In genomic region chr7:56115852-56116538, GRCh38 we compare ENCODE assay signal across 20 cellular contexts. TPM values are rescaled to one million over a fixed set of nuclear protein-coding genes. Genes with fewer than 3 reads are reported as not detected.
DNase-seq lines count a peak whose midpoint lies in the region; ATAC-seq and TF ChIP-seq lines count a peak whose summit lies in the region.
"Had no signal": no experiment of that assay in that cellular context is flagged by ENCODE, and none has a peak within 500 bp of the region (broad histone marks: within the 10 kb centered on the region; RNA-seq: fewer than 3 reads in every experiment).

Gene NUPR2 (minus strand): TSS chr7:56116417. CDS start chr7:56116314, 103 bp downstream.

- H3K27me3 Mint-ChIP-seq in CD8-positive, alpha-beta T cell (ENCODE audit: low read depth): peaks cover 18% of the 10 kb centered on the region
- peaks cover 10 to 35% of the 10 kb centered on the region in 2 donors for H3K27me3 Mint-ChIP-seq in CD8-positive, alpha-beta memory T cell

- H3K9me3 ChIP-seq in CD8-positive, alpha-beta T cell (ENCODE audit: low read length): no peaks in the 10 kb centered on the region
- H3K9me3 ChIP-seq in neuronal stem cell (replicated peaks in 1 of 2; ENCODE audit: control insufficient read depth in 2 of 2, insufficient read depth in 1 of 2, low read depth in 1 of 2, low read length in 2 of 2): peaks cover 0 to 6% of the 10 kb centered on the region in 2 donors
- no peaks in the 10 kb centered on the region for H3K9me3 ChIP-seq in CD8-positive, alpha-beta memory T cell (ENCODE audit: low read length)
- H3K9me3 ChIP-seq: ascending aorta, right atrium auricular region had no signal

- POLR2A ChIA-PET in CD8-positive, alpha-beta T cell (lab: Charles Lee): no interaction called here
- POLR2A ChIA-PET in CD8-positive, alpha-beta memory T cell (lab: Charles Lee): no interaction called here

- H4K91ac ChIP-seq in neuronal stem cell (ENCODE audit: low read depth, low read length, poor library complexity): no peak within 1 kb of the TSS

- CTCF ChIA-PET in CD8-positive, alpha-beta T cell (lab: Charles Lee): interaction anchor here (0.5 to 1.6 kb wide), 2 partner anchors 11 to 42 kb away, joined by 3 read pairs; no protein-coding TSS in a partner anchor
- CTCF ChIA-PET in CD8-positive, alpha-beta memory T cell (lab: Charles Lee): no interaction called here

- WGBS in neuronal stem cell (ENCODE audit: extremely low coverage in 2 of 2, insufficient read length in 2 of 2, insufficient replicate concordance in 1 of 2), 2 donors: no CpG with 5 or more reads among the region's 65 CpGs

- peak within 1 kb of the TSS; percentile 18 for H3K4me2 ChIP-seq in neuronal stem cell (ENCODE audit: insufficient read depth, low read length, poor library complexity, severe bottlenecking)
- H3K4me2 ChIP-seq: GM23338 had no signal

- no peak for TF ChIP-seq CTCF in CD8-positive, alpha-beta T cell (IDR thresholded peaks at IDR 0.05)
- TF ChIP-seq CTCF in coronary artery (IDR thresholded peaks at IDR 0.05): no peak

- no peak within 1 kb of the TSS for H2BK15ac ChIP-seq in neuronal stem cell (ENCODE audit: low read length)

- H2AFZ ChIP-seq in neuronal stem cell (ENCODE audit: low read length): no peak within 1 kb of the TSS
- H2AFZ ChIP-seq: GM23338 had no signal

- no peak within 1 kb of the TSS for H3K27ac ChIP-seq in CD8-positive, alpha-beta T cell (ENCODE audit: low read depth, low read length)
- H3K27ac ChIP-seq in coronary artery (no peak within 1 kb of the TSS), neuronal stem cell (replicated peaks; ENCODE audit: low read length) (no peak within 1 kb of the TSS)
- H3K27ac ChIP-seq in CD8-positive, alpha-beta memory T cell (ENCODE audit: low read depth, low read length): no peak within 1 kb of the TSS
- H3K27ac ChIP-seq: right atrium auricular region had no signal

- ATAC-seq in CD8-positive, alpha-beta T cell: no peak
- ATAC-seq in HG03460 (IDR thresholded peaks at IDR 0.05; ENCODE audit: unreplicated experiment): no peak
- ATAC-seq: GM23338; stimulated activated naive B cell treated with anti-CD40 and anti-IgM and Interleukin-4, amounts not matched to agents 10 μg/mL and 1 μg/mL and 100 μg/mL, for 72 hours had no signal

- H3K4me3 ChIP-seq in CD8-positive, alpha-beta T cell (ENCODE audit: low read depth, low read length): no peak within 1 kb of the TSS
- H3K4me3 ChIP-seq in coronary artery (peak within 1 kb of the TSS; percentile 51), neuronal stem cell (ENCODE audit: low read length in 2 of 2) (peak within 1 kb of the TSS in 1 of 2 donors; percentile 67)
- no peak within 1 kb of the TSS for H3K4me3 ChIP-seq in CD8-positive, alpha-beta memory T cell (ENCODE audit: low read length)
- H3K4me3 ChIP-seq: GM23338 had no signal

- H3K36me3 Mint-ChIP-seq in CD8-positive, alpha-beta T cell: no peaks in the 10 kb centered on the region
- no peaks in the 10 kb centered on the region for H3K36me3 Mint-ChIP-seq in CD8-positive, alpha-beta memory T cell
- H3K36me3 Mint-ChIP-seq: stimulated activated naive B cell treated with anti-CD40 and anti-IgM and Interleukin-4, amounts not matched to agents 10 μg/mL and 1 μg/mL and 100 μg/mL, for 72 hours had no signal

- H3K4ac ChIP-seq in neuronal stem cell (ENCODE audit: low read length): no peak within 1 kb of the TSS

- no peak within 1 kb of the TSS for H2BK12ac ChIP-seq in neuronal stem cell (ENCODE audit: low read length)

- no peaks in the 10 kb centered on the region for H3K4me1 Mint-ChIP-seq in CD8-positive, alpha-beta T cell (ENCODE audit: low read depth)
- no peaks in the 10 kb centered on the region for H3K4me1 Mint-ChIP-seq in CD8-positive, alpha-beta memory T cell
- H3K4me1 Mint-ChIP-seq: GM23338; stimulated activated naive B cell treated with anti-CD40 and anti-IgM and Interleukin-4, amounts not matched to agents 10 μg/mL and 1 μg/mL and 100 μg/mL, for 72 hours had no signal

- H3K4me3 Mint-ChIP-seq in CD8-positive, alpha-beta T cell: peak within 1 kb of the TSS; percentile 5
- H3K4me3 Mint-ChIP-seq in CD8-positive, alpha-beta memory T cell: no peak within 1 kb of the TSS
- H3K4me3 Mint-ChIP-seq: GM23338 had no signal

- no peak within 1 kb of the TSS for H3K18ac ChIP-seq in neuronal stem cell (ENCODE audit: low read length)

- no peaks in the 10 kb centered on the region for H3K4me1 ChIP-seq in CD8-positive, alpha-beta T cell (ENCODE audit: insufficient read depth, low read length)
- no peaks in the 10 kb centered on the region for H3K4me1 ChIP-seq in neuronal stem cell (ENCODE audit: control insufficient read depth in 2 of 2, insufficient read depth in 1 of 2, low read depth in 1 of 2, low read length in 2 of 2)
- no peaks in the 10 kb centered on the region for H3K4me1 ChIP-seq in CD8-positive, alpha-beta memory T cell (ENCODE audit: insufficient read depth, low read length)
- H3K4me1 ChIP-seq: ascending aorta had no signal

- intact Hi-C loops in CD8-positive, alpha-beta T cell (cut with DNase I, micrococcal nuclease): no loop called here

- H3K79me1 ChIP-seq in neuronal stem cell (ENCODE audit: low read depth, low read length): peaks cover 2% of the 10 kb centered on the region

- no peak within 1 kb of the TSS for H3K9ac ChIP-seq in neuronal stem cell (ENCODE audit: low read depth, low read length, poor library complexity)

- no peaks in the 10 kb centered on the region for H3K9me3 Mint-ChIP-seq in CD8-positive, alpha-beta T cell
- H3K9me3 Mint-ChIP-seq in CD8-positive, alpha-beta memory T cell: no peaks in the 10 kb centered on the region
- H3K9me3 Mint-ChIP-seq: naive thymus-derived CD8-positive, alpha-beta T cell; stimulated activated naive B cell treated with anti-CD40 and anti-IgM and Interleukin-4, amounts not matched to agents 10 μg/mL and 1 μg/mL and 100 μg/mL, for 72 hours had no signal

- no peak for DNase-seq in CD8-positive, alpha-beta T cell
- DNase-seq in DMS79 treated with DMSO at 0.1 percent for 48 hours (lab: John Stamatoyannopoulos, UW) (peak; percentile 44), coronary artery (ENCODE audit: low spot score) (no peak), neuronal stem cell (ENCODE audit: low spot score) (no peak), MV-4-11 (lab: John Stamatoyannopoulos, UW) (no peak), NCI-H2029 (lab: John Stamatoyannopoulos, UW) (no peak)
- no peak for DNase-seq in CD8-positive, alpha-beta memory T cell
- DNase-seq: activated CD4-positive, alpha-beta T cell treated with anti-CD3 and anti-CD28 coated beads for 1 hour; effector CD8-positive, alpha-beta T cell; islet precursor cell; KG1; naive thymus-derived CD8-positive, alpha-beta T cell; NCI-H2081; stimulated activated CD4-positive, alpha-beta T cell treated with anti-CD3 and anti-CD28 coated beads, Interleukin-4, amount 100 ng/mL, for 4 hours; stimulated activated naive B cell treated with anti-CD40 and anti-IgM and Interleukin-4, amounts not matched to agents 10 μg/mL and 1 μg/mL and 100 μg/mL, for 72 hours; SW 1271 had no signal

- H3K36me3 ChIP-seq in CD8-positive, alpha-beta T cell (ENCODE audit: insufficient read depth, low read length): no peaks in the 10 kb centered on the region
- no peaks in the 10 kb centered on the region for H3K36me3 ChIP-seq in neuronal stem cell (replicated peaks in 1 of 2; ENCODE audit: control insufficient read depth in 2 of 2, insufficient read depth in 2 of 2, low read length in 2 of 2)
- no peaks in the 10 kb centered on the region for H3K36me3 ChIP-seq in CD8-positive, alpha-beta memory T cell (ENCODE audit: insufficient read depth, low read length)
- H3K36me3 ChIP-seq: ascending aorta, right atrium auricular region had no signal

- no peak within 1 kb of the TSS for H3K23ac ChIP-seq in neuronal stem cell (ENCODE audit: low read depth, low read length, poor library complexity)

- H2BK5ac ChIP-seq in neuronal stem cell (ENCODE audit: low read length): no peak within 1 kb of the TSS

- no peak within 1 kb of the TSS for H4K8ac ChIP-seq in neuronal stem cell (ENCODE audit: low read depth, low read length)

- H2AK5ac ChIP-seq in neuronal stem cell (ENCODE audit: low read depth, low read length): no peak within 1 kb of the TSS

- no peaks in the 10 kb centered on the region for H3K27me3 ChIP-seq in CD8-positive, alpha-beta T cell (ENCODE audit: insufficient read depth, low read length)
- H3K27me3 ChIP-seq in neuronal stem cell (ENCODE audit: control insufficient read depth in 3 of 3, insufficient read depth in 3 of 3, low read depth in 1 of 3, low read length in 3 of 3): no peaks in the 10 kb centered on the region
- H3K27me3 ChIP-seq in CD8-positive, alpha-beta memory T cell (ENCODE audit: insufficient read depth, low read length, poor library complexity, severe bottlenecking): no peaks in the 10 kb centered on the region
- H3K27me3 ChIP-seq: ascending aorta, right atrium auricular region had no signal

- H2BK120ac ChIP-seq in neuronal stem cell (ENCODE audit: low read depth, low read length): no peak within 1 kb of the TSS

- no peak within 1 kb of the TSS for H3K27ac Mint-ChIP-seq in CD8-positive, alpha-beta T cell
- no peak within 1 kb of the TSS for H3K27ac Mint-ChIP-seq in CD8-positive, alpha-beta memory T cell
- H3K27ac Mint-ChIP-seq: GM23338; stimulated activated naive B cell treated with anti-CD40 and anti-IgM and Interleukin-4, amounts not matched to agents 10 μg/mL and 1 μg/mL and 100 μg/mL, for 72 hours had no signal

- H3K14ac ChIP-seq in neuronal stem cell (ENCODE audit: low read length): no peak within 1 kb of the TSS

RNA-seq across cellular contexts. Expression of gene NUPR2, which starts in this region (rescaled TPM):
- not detected for total RNA-seq in CD8-positive, alpha-beta T cell
- polyA plus RNA-seq in neuronal stem cell (2013, experiment 1 of 2): not detected
- polyA plus RNA-seq in neuronal stem cell (2013, experiment 2 of 2): not detected
- total RNA-seq in CD8-positive, alpha-beta memory T cell: not detected
- polyA plus RNA-seq in CD8-positive, alpha-beta memory T cell: not detected
- total RNA-seq: ascending aorta; GM23338; naive thymus-derived CD8-positive, alpha-beta T cell; right atrium auricular region had no signal
- polyA plus RNA-seq: GM23338 had no signal
